25 cellular contexts compared by ENCODE assay signal in the genomic region with DNA sequence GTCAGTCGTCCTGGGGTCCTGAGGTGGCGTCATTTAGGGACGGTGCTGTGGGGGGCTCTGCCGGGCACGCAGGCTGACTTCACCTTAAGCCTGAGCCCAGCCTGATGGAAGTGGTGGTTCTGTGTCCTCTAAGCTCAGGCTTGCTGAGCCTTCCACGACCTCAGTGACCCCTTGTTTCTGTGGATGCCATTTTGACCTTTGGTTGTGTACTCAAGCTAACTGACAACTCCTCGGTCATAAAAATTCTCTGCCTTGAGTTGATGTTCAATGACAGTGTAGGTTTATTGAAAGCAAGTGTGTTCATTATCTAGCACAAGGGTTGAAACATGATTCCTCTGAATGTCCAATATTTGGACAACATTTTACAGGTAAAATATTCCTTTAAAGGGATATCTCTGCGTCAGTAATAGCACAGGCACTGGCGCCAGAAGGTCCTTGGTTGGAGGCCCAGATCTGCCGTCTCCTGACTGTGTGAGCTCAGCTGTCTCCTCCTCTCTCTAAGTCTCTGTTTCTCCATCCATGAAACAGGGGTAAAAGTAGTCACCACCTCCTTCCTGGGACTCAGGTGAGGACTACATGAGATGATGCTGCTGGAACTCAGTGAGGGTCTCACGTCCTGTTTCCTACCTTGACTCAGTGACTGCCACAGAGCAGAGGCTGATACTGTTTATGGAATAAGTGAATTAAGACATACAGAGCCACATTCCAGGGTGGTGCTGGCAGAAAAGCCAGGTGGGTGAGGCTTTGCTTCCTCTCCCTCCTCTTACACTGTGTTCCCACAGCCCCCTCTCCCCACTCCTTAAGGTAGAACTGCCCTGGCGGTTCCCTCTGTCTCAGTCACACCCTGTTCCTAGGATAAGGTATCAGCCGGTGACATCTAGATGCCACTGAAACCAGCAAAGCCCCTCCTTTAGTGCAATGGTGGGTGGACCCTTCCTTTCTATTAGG.
A peak's percentile ranks its signal among the peaks of the same experiment; 100 is the strongest.
DNase-seq lines count a peak whose midpoint lies in the region; ATAC-seq, FAIRE-seq and TF ChIP-seq lines count a peak whose summit lies in the region.
"Had no signal": no experiment of that assay in that cellular context is flagged by ENCODE, and none has a peak within 500 bp of the region (broad histone marks: within the 10 kb centered on the region; RNA-seq: fewer than 3 reads in every experiment).

No MANE protein-coding gene starts in this region.

- no peak overlapping the region; the same call in 1 of the 2 replicates for H3K9ac ChIP-seq in HepG2 (ENCODE audit: insufficient read depth, low read depth, low read length)

- H3K9me3 Mint-ChIP-seq in Calu3 (ENCODE audit: low read depth, unreplicated experiment), result peaks cover 3% of the 10 kb centered on the region
- no peaks in the 10 kb centered on the region for H3K9me3 Mint-ChIP-seq in activated naive CD8-positive, alpha-beta T cell treated with anti-CD3 and anti-CD28 coated beads, Interleukin-2, amount 50 U/mL, for 24 hours

- intact Hi-C loops in Calu3 (cut with micrococcal nuclease; ENCODE audit: unreplicated experiment), result loop anchor here (2.0 kb wide), 1 partner anchor 84 kb away; no protein-coding TSS in a partner anchor
- intact Hi-C loops in HepG2 (cut with micrococcal nuclease; ENCODE audit: unreplicated experiment), result no loop called here
- intact Hi-C loops in sciatic nerve (cut with DNase I), result no loop called here

- H3K27ac Mint-ChIP-seq in Calu3 (ENCODE audit: unreplicated experiment), result peak overlapping the region; percentile 57
- H3K27ac Mint-ChIP-seq in activated naive CD8-positive, alpha-beta T cell treated with anti-CD3 and anti-CD28 coated beads, Interleukin-2, amount 50 U/mL, for 24 hours, result no peak overlapping the region
- H3K27ac Mint-ChIP-seq: activated naive CD8-positive, alpha-beta T cell had no signal

- no peak overlapping the region for H3K27ac ChIP-seq in HepG2 (ENCODE audit: extremely low read length, insufficient read depth, low read length)
- H3K27ac ChIP-seq: C4-2B, heart right ventricle, RWPE1, WERI-Rb-1 had no signal

- no peaks in the 10 kb centered on the region for H3K79me2 ChIP-seq in HepG2 (ENCODE audit: insufficient read depth, low read length)

- no peaks in the 10 kb centered on the region for H3K36me3 ChIP-seq in HepG2 (replicated peaks in 1 of 2; ENCODE audit: control insufficient read depth in 1 of 2, insufficient read depth in 2 of 2, low read length in 2 of 2)
- H3K36me3 ChIP-seq: heart right ventricle, WERI-Rb-1 had no signal

- CTCF ChIA-PET in Calu3 (lab: Charles Lee) (interaction anchor here (0.9 to 1.4 kb wide), 2 partner anchors 12 to 160 kb away, joined by 3 to 9 read pairs; no protein-coding TSS in a partner anchor), HepG2 (lab: Yijun Ruan, JAX; ENCODE audit: low intra/inter-chr PET ratio, low total read pairs) (no interaction called here)

- 22% methylated on average over 12 of the region's 13 CpGs for WGBS in HepG2 (ENCODE audit: low lambda C conversion rate)

- no peaks in the 10 kb centered on the region for H3K27me3 Mint-ChIP-seq in Calu3 (ENCODE audit: unreplicated experiment)
- peaks cover under 1% of the 10 kb centered on the region for H3K27me3 Mint-ChIP-seq in activated naive CD8-positive, alpha-beta T cell treated with anti-CD3 and anti-CD28 coated beads, Interleukin-2, amount 50 U/mL, for 24 hours
- H3K27me3 Mint-ChIP-seq: activated naive CD8-positive, alpha-beta T cell had no signal

- H3K36me3 Mint-ChIP-seq in Calu3 (ENCODE audit: insufficient read depth, unreplicated experiment), result peaks cover 6% of the 10 kb centered on the region
- no peaks in the 10 kb centered on the region for H3K36me3 Mint-ChIP-seq in activated naive CD8-positive, alpha-beta T cell treated with anti-CD3 and anti-CD28 coated beads, Interleukin-2, amount 50 U/mL, for 24 hours (ENCODE audit: low read depth)
- H3K36me3 Mint-ChIP-seq: activated naive CD8-positive, alpha-beta T cell had no signal

- DNase-seq in Calu3 (peak; percentile 44), HepG2 (ENCODE audit: low spot score) (peak; percentile 24), sciatic nerve (ENCODE audit: low spot score) (no peak), NCI-H1436 (lab: John Stamatoyannopoulos, UW) (no peak)
- no peak for DNase-seq in activated naive CD8-positive, alpha-beta T cell treated with anti-CD3 and anti-CD28 coated beads, Interleukin-2, amount 50 U/mL, for 24 hours
- DNase-seq: activated CD4-positive, alpha-beta T cell treated with anti-CD3 and anti-CD28 coated beads, Interleukin-2, amount 50 U/mL, for 4 hours; activated CD8-positive, alpha-beta memory T cell treated with anti-CD3 and anti-CD28 coated beads, Interleukin-2, amount 50 U/mL, for 48 hours; effector memory CD4-positive, alpha-beta T cell; erythroblast; foreskin fibroblast; heart right ventricle; mesendoderm; NCI-H1092; NCI-H1930; NCI-H82; WERI-Rb-1 had no signal

- peaks cover 54% of the 10 kb centered on the region for H3K4me1 Mint-ChIP-seq in Calu3 (ENCODE audit: low read depth, unreplicated experiment)
- H3K4me1 Mint-ChIP-seq in activated naive CD8-positive, alpha-beta T cell treated with anti-CD3 and anti-CD28 coated beads, Interleukin-2, amount 50 U/mL, for 24 hours, result peaks cover 37% of the 10 kb centered on the region

- peak overlapping the region; percentile 64 for H3K4me2 ChIP-seq in HepG2 (ENCODE audit: low read depth, low read length)

- TF ChIP-seq RAD21 in HepG2 (CRISPR knock-in tag; IDR thresholded peaks at IDR 0.05), result no peak

- H3K4me3 Mint-ChIP-seq in Calu3 (ENCODE audit: low read depth, unreplicated experiment), result peak overlapping the region; percentile 39
- H3K4me3 Mint-ChIP-seq in activated naive CD8-positive, alpha-beta T cell treated with anti-CD3 and anti-CD28 coated beads, Interleukin-2, amount 50 U/mL, for 24 hours, result no peak overlapping the region
- H3K4me3 Mint-ChIP-seq: activated naive CD8-positive, alpha-beta T cell; neural crest cell had no signal

- peak; percentile 47 for ATAC-seq in activated naive CD8-positive, alpha-beta T cell treated with anti-CD3 and anti-CD28 coated beads, Interleukin-2, amount 50 U/mL, for 24 hours
- peak; percentile 40 for ATAC-seq in HepG2
- peak; percentile 57 for ATAC-seq in sciatic nerve
- no peak for ATAC-seq in HG03521 (IDR thresholded peaks at IDR 0.05; ENCODE audit: unreplicated experiment)
- no peak for ATAC-seq in GM19455 (IDR thresholded peaks at IDR 0.05; ENCODE audit: unreplicated experiment)
- ATAC-seq: HCT116, heart right ventricle, SK-N-SH treated with all-trans-retinoic acid at 6 μM for 48 hours had no signal

- BruUV-seq in Calu3 (replicated peaks; lab: Mats Ljungman, UMichigan) (no TSS peak), HepG2 (replicated peaks; lab: Mats Ljungman, UMichigan) (no TSS peak)

- no peaks in the 10 kb centered on the region; a peak in 2 of 5 replicates for H3K27me3 ChIP-seq in HepG2 (ENCODE audit: control insufficient read depth in 1 of 2, insufficient read depth in 2 of 2, low read length in 2 of 2)

- no peaks in the 10 kb centered on the region for H4K20me1 ChIP-seq in HepG2 (ENCODE audit: insufficient read depth, low read length)

- TF ChIP-seq EP300 in HepG2 (IDR thresholded peaks at IDR 0.05; ENCODE audit: low read depth in 2 of 2, low read length in 2 of 2) (no peak), HepG2 (CRISPR knock-in tag; IDR thresholded peaks at IDR 0.05; ENCODE audit: borderline replicate concordance) (no peak)

- POLR2A ChIA-PET in HepG2 (lab: Yijun Ruan, JAX), result no interaction called here

- TF ChIP-seq CTCF in Calu3 (IDR thresholded peaks at IDR 0.05; ENCODE audit: unreplicated experiment), result no peak
- TF ChIP-seq CTCF in HepG2 (CRISPR knock-in tag; IDR thresholded peaks at IDR 0.05), result no peak

- TF ChIP-seq POLR2A in HepG2 (IDR thresholded peaks at IDR 0.05; ENCODE audit: insufficient read depth in 1 of 2, low read depth in 2 of 2, low read length in 2 of 2), result no peak

- H3K9me3 ChIP-seq in HepG2 (ENCODE audit: low read length), result peaks cover 4% of the 10 kb centered on the region; the same call in 1 of the 2 replicates
- H3K9me3 ChIP-seq: heart right ventricle had no signal

- peak; percentile 59 for FAIRE-seq in HepG2 (lab: Jason Lieb, UNC)
- FAIRE-seq: GM12892 had no signal

- peaks cover 23% of the 10 kb centered on the region for H3K4me1 ChIP-seq in HepG2 (ENCODE audit: insufficient read depth, low read length)

- 0 out of 6 replicates have a peak overlapping the region, but pooled peaks of 1 of the 3 experiments have one; percentile 3 for H3K4me3 ChIP-seq in HepG2 (replicated peaks in 1 of 3; ENCODE audit: insufficient read depth in 1 of 3, low read depth in 2 of 3, low read length in 3 of 3)
- H3K4me3 ChIP-seq: heart right ventricle had no signal

- in situ Hi-C loops in HepG2 (cut with HindIII; ENCODE audit: extremely low pct_ligation_motif_present, low pct_unique_long_range_greater_than_20kb), result no loop called here

- H2AFZ ChIP-seq in HepG2 (ENCODE audit: low read length), result no peak overlapping the region

TF ChIP-seq in HepG2, 621 proteins besides CTCF, POLR2A, EP300 and RAD21 (continues in another document):
- TF ChIP-seq ZSCAN12 (CRISPR knock-in tag; IDR thresholded peaks at IDR 0.05) (no peak), ZNF567 (CRISPR knock-in tag; IDR thresholded peaks at IDR 0.05; ENCODE audit: borderline replicate concordance) (no peak), DMAP1 (CRISPR knock-in tag; IDR thresholded peaks at IDR 0.05) (no peak), AFF4 (CRISPR knock-in tag; IDR thresholded peaks at IDR 0.05) (no peak)

Comparison
In these comparisons a context has a peak if more than half of its experiments do, and no peak if none do; other contexts are left out.
1. DNase-seq: peak in Calu3 (single experiment) and HepG2 (single experiment); none in activated naive CD8-positive, alpha-beta T cell treated with anti-CD3 and anti-CD28 coated beads, Interleukin-2, amount 50 U/mL, for 24 hours (single experiment), sciatic nerve (single experiment) and NCI-H1436 (single experiment).
2. ATAC-seq: peak in activated naive CD8-positive, alpha-beta T cell treated with anti-CD3 and anti-CD28 coated beads, Interleukin-2, amount 50 U/mL, for 24 hours (single experiment), HepG2 (single experiment) and sciatic nerve (single experiment); none in HG03521 (single experiment) and GM19455 (single experiment).